Comparison of ENCODE assay signal across 18 cellular contexts in the genomic region with DNA sequence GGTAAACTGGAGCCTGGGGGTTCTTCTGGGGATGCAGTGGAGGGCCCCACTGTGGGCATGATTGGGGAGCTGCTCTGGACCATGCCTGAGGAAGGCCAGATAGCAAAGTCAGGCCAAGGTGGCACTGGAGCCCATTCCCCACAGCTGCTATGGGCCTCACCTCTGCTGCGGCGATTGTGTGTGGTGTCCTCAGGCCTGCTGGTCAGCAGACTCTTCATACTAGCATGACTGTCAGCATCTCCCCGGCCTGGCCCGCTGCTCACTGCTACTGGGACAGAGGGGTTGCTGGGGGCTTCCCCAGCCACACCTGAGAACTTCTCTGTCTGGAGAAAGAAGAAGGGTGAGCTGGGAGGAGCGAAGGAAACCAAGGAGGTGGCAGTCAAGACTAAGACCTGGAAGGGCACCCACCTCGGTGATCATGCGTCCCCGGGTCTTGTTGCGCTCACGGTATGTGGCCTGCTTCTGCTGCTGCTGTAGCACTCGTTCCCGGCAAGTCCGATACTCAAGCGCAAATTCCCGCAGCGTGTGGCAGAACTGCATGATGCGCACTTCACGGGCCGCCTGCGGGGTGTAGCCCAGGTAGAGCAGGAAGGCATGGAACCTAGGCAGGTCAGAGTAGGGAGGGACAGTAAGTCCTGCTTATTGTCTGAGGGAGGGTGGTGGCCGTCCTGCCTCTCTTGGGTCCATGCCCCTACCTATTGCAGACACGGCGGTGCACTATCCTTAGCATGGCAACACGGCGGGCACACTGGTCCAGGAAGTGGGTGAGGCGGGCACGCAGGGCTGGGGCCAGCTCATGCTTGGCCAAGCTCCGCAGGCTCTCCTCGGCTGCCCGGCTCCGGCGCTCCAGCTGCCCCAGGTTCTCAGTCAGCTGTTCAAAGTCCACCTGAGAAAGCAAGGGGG. TPM values are rescaled to one million over a fixed set of nuclear protein-coding genes. Genes with fewer than 3 reads are reported as not detected.
DNase-seq lines count a peak whose midpoint lies in the region; ATAC-seq and TF ChIP-seq lines count a peak whose summit lies in the region.
"Had no signal": no experiment of that assay in that cellular context is flagged by ENCODE, and none has a peak within 500 bp of the region (broad histone marks: within the 10 kb centered on the region; RNA-seq: fewer than 3 reads in every experiment).

No MANE protein-coding gene starts in this region.

- no peaks in the 10 kb centered on the region for H3K9me3 ChIP-seq in psoas muscle
- H3K9me3 ChIP-seq: BLaER1 treated with 17β-estradiol and CSF1 and Interleukin-3, amounts not matched to agents 10 nM and 100 nM; gastroesophageal sphincter; neutrophil had no signal

- H3K4me3 Mint-ChIP-seq in activated naive CD4-positive, alpha-beta T cell treated with anti-CD3 and anti-CD28 coated beads for 36 hours = peak overlapping the region; percentile 28
- H3K4me3 Mint-ChIP-seq: activated CD4-positive, alpha-beta T cell treated with anti-CD3 and anti-CD28 coated beads, Interleukin-2, amount 10 ng/mL, durations not matched to agents 24 days and 14 days had no signal

- intact Hi-C loops in activated naive CD4-positive, alpha-beta T cell treated with anti-CD3 and anti-CD28 coated beads for 36 hours (cut with micrococcal nuclease) = no loop called here
- intact Hi-C loops in psoas muscle (cut with DNase I) = loop anchor here in 1 of 2 donors (5.0 kb wide), 1 partner anchor 38 kb away; the partner anchor contains the start of genes E2F4 and EXOC3L1

- H3K9me3 Mint-ChIP-seq in activated naive CD4-positive, alpha-beta T cell treated with anti-CD3 and anti-CD28 coated beads for 36 hours = no peaks in the 10 kb centered on the region
- H3K9me3 Mint-ChIP-seq in activated naive CD4-positive, alpha-beta T cell treated with anti-CD3 and anti-CD28 coated beads, Interleukin-2, amount 50 U/mL, for 72 hours = no peaks in the 10 kb centered on the region
- H3K9me3 Mint-ChIP-seq: activated CD4-positive, alpha-beta T cell treated with anti-CD3 and anti-CD28 coated beads, Interleukin-2, amount 10 ng/mL, durations not matched to agents 24 days and 14 days had no signal

- CTCF ChIA-PET in activated naive CD4-positive, alpha-beta T cell treated with anti-CD3 and anti-CD28 coated beads for 36 hours (lab: Charles Lee) = no interaction called here

- H3K4me1 Mint-ChIP-seq in activated naive CD4-positive, alpha-beta T cell treated with anti-CD3 and anti-CD28 coated beads for 36 hours (ENCODE audit: low read depth) = peaks cover 30% of the 10 kb centered on the region

- no peak for TF ChIP-seq CTCF in psoas muscle (IDR thresholded peaks at IDR 0.05)

- H3K27me3 Mint-ChIP-seq in activated naive CD4-positive, alpha-beta T cell treated with anti-CD3 and anti-CD28 coated beads for 36 hours (ENCODE audit: low read depth) = no peaks in the 10 kb centered on the region
- H3K27me3 Mint-ChIP-seq: activated CD4-positive, alpha-beta T cell treated with anti-CD3 and anti-CD28 coated beads, Interleukin-2, amount 10 ng/mL, durations not matched to agents 24 days and 14 days had no signal

- peaks cover 16% of the 10 kb centered on the region for H3K4me1 ChIP-seq in psoas muscle

- no peak for ATAC-seq in activated naive CD4-positive, alpha-beta T cell treated with anti-CD3 and anti-CD28 coated beads, Interleukin-2, amount 50 U/mL, for 72 hours
- ATAC-seq in psoas muscle (no peak), HG02884 (IDR thresholded peaks at IDR 0.05; ENCODE audit: unreplicated experiment) (no peak)
- ATAC-seq: gastroesophageal sphincter had no signal

- peak overlapping the region; percentile 33 for H3K27ac ChIP-seq in psoas muscle
- H3K27ac ChIP-seq: BLaER1 treated with 17β-estradiol and CSF1 and Interleukin-3, amounts not matched to agents 10 nM and 100 nM; dorsolateral prefrontal cortex; gastroesophageal sphincter; neutrophil had no signal

- H3K27ac Mint-ChIP-seq in activated naive CD4-positive, alpha-beta T cell treated with anti-CD3 and anti-CD28 coated beads for 36 hours = no peak overlapping the region
- peak overlapping the region; percentile 57 to 81 for H3K27ac Mint-ChIP-seq in activated naive CD4-positive, alpha-beta T cell treated with anti-CD3 and anti-CD28 coated beads, Interleukin-2, amount 50 U/mL, for 72 hours
- H3K27ac Mint-ChIP-seq: activated CD4-positive, alpha-beta T cell treated with anti-CD3 and anti-CD28 coated beads, Interleukin-2, amount 10 ng/mL, durations not matched to agents 24 days and 14 days had no signal

- H3K36me3 Mint-ChIP-seq in activated naive CD4-positive, alpha-beta T cell treated with anti-CD3 and anti-CD28 coated beads for 36 hours (ENCODE audit: low read depth) = peaks cover 31% of the 10 kb centered on the region
- H3K36me3 Mint-ChIP-seq in activated naive CD4-positive, alpha-beta T cell treated with anti-CD3 and anti-CD28 coated beads, Interleukin-2, amount 50 U/mL, for 72 hours = peaks cover 14 to 37% of the 10 kb centered on the region in 2 donors

- H3K4me3 ChIP-seq in psoas muscle = no peak overlapping the region
- H3K4me3 ChIP-seq: BLaER1 treated with 17β-estradiol and CSF1 and Interleukin-3, amounts not matched to agents 10 nM and 100 nM; dorsolateral prefrontal cortex; gastroesophageal sphincter had no signal

- 82 to 87% (median 86%) methylated on average over 32 of the region's 32 CpGs for WGBS in psoas muscle, 3 donors

- no peaks in the 10 kb centered on the region for H3K27me3 ChIP-seq in psoas muscle (ENCODE audit: insufficient read depth in 3 of 3, low read length in 2 of 3)
- H3K27me3 ChIP-seq: BLaER1 treated with 17β-estradiol and CSF1 and Interleukin-3, amounts not matched to agents 10 nM and 100 nM; dorsolateral prefrontal cortex; gastroesophageal sphincter; neutrophil had no signal

- DNase-seq in activated naive CD4-positive, alpha-beta T cell treated with anti-CD3 and anti-CD28 coated beads for 36 hours = no peak
- no peak for DNase-seq in activated naive CD4-positive, alpha-beta T cell (lab: John Stamatoyannopoulos, UW)
- DNase-seq in activated naive CD4-positive, alpha-beta T cell treated with anti-CD3 and anti-CD28 coated beads, Interleukin-2, amount 50 U/mL, for 72 hours (ENCODE audit: low spot score in 2 of 2) = no peak
- peak in 1 of 2 donors; percentile 53 for DNase-seq in psoas muscle
- DNase-seq in SKM-1 treated with dmso at 0.1 percent for 144 hours (lab: John Stamatoyannopoulos, UW; ENCODE audit: unreplicated experiment) = no peak
- DNase-seq: activated CD4-positive, alpha-beta T cell treated with anti-CD3 and anti-CD28 coated beads, Interleukin-2, amount 10 ng/mL, durations not matched to agents 24 days and 14 days; activated T-cell treated with anti-CD3 and anti-CD28 coated beads, Interleukin-2, amount 50 U/mL, for 1 hour; dorsolateral prefrontal cortex; Karpas-422; midbrain; NCI-H1092 treated with DMSO at 0.1 percent for 48 hours; NCI-H2081 treated with DMSO at 0.1 percent for 48 hours; NK-92 treated with Interleukin-12 subunit alpha and Interleukin-12 subunit beta, amount 100 ng/mL, for 24 hours; RPMI8226 had no signal

- peaks cover 6 to 73% of the 10 kb centered on the region in 2 donors for H3K36me3 ChIP-seq in psoas muscle (ENCODE audit: insufficient read depth in 1 of 2, low read depth in 1 of 2)

RNA-seq across cellular contexts. Expression of gene TMEM208, which starts 3.2 kb away (rescaled TPM):
- total RNA-seq in activated naive CD4-positive, alpha-beta T cell treated with anti-CD3 and anti-CD28 coated beads for 36 hours = 10 to 100 TPM; 24.6 to 29.4 TPM
- total RNA-seq in activated naive CD4-positive, alpha-beta T cell treated with anti-CD3 and anti-CD28 coated beads, Interleukin-2, amount 50 U/mL, for 72 hours = 10 to 100 TPM; 28.4 to 35.4 TPM
- 10 to 100 TPM; 10.1 to 32.7 (median 20.5) TPM for total RNA-seq in psoas muscle
- 100 to 1,000 TPM in 1 of 3 donors, 10 to 100 TPM in 2; 64.3 to 111 (median 91.9) TPM for polyA plus RNA-seq in psoas muscle

RNA-seq across cellular contexts. Expression of gene FHOD1, which starts 17.1 kb away (rescaled TPM):
- total RNA-seq in activated naive CD4-positive, alpha-beta T cell treated with anti-CD3 and anti-CD28 coated beads for 36 hours = 10 to 100 TPM; 70.7 to 73.7 TPM
- 100 to 1,000 TPM; 104 to 133 TPM for total RNA-seq in activated naive CD4-positive, alpha-beta T cell treated with anti-CD3 and anti-CD28 coated beads, Interleukin-2, amount 50 U/mL, for 72 hours
- 100 to 1,000 TPM in 3 of 4 donors, 10 to 100 TPM in 1; 61.5 to 154 (median 124) TPM for total RNA-seq in psoas muscle
- polyA plus RNA-seq in psoas muscle = 10 to 100 TPM; 16.9 to 48.7 (median 27.2) TPM

RNA-seq across cellular contexts. Expression of gene SLC9A5, which starts 18.6 kb away (rescaled TPM):
- total RNA-seq in activated naive CD4-positive, alpha-beta T cell treated with anti-CD3 and anti-CD28 coated beads for 36 hours = 1 to 10 TPM; 5.2 TPM
- total RNA-seq in activated naive CD4-positive, alpha-beta T cell treated with anti-CD3 and anti-CD28 coated beads, Interleukin-2, amount 50 U/mL, for 72 hours = 10 to 100 TPM in 1 of 2 donors, 1 to 10 TPM in 1; 8.3 to 13.6 TPM
- 1 to 10 TPM in 3 of 4 donors, under 1 TPM in 1; 0.59 to 1.7 (median 1.4) TPM for total RNA-seq in psoas muscle
- polyA plus RNA-seq in psoas muscle = 1 to 10 TPM in 1 of 3 donors, under 1 TPM in 2; 0.52 to 1.1 (median 0.91) TPM

RNA-seq across cellular contexts. Expression of gene ELMO3, which starts 31.2 kb away (rescaled TPM):
- 1 to 10 TPM; 3.8 to 4.4 TPM for total RNA-seq in activated naive CD4-positive, alpha-beta T cell treated with anti-CD3 and anti-CD28 coated beads for 36 hours
- 1 to 10 TPM; 4.0 to 7.0 TPM for total RNA-seq in activated naive CD4-positive, alpha-beta T cell treated with anti-CD3 and anti-CD28 coated beads, Interleukin-2, amount 50 U/mL, for 72 hours
- under 1 TPM; 0.26 to 0.79 (median 0.42) TPM for total RNA-seq in psoas muscle
- polyA plus RNA-seq in psoas muscle = under 1 TPM; 0.35 to 0.82 (median 0.53) TPM

RNA-seq across cellular contexts. Expression of gene E2F4, which starts 38.2 kb away (rescaled TPM):
- total RNA-seq in activated naive CD4-positive, alpha-beta T cell treated with anti-CD3 and anti-CD28 coated beads for 36 hours = 10 to 100 TPM; 65.1 to 66.5 TPM
- total RNA-seq in activated naive CD4-positive, alpha-beta T cell treated with anti-CD3 and anti-CD28 coated beads, Interleukin-2, amount 50 U/mL, for 72 hours = 100 to 1,000 TPM in 1 of 2 donors, 10 to 100 TPM in 1; 71.7 to 104 TPM
- total RNA-seq in psoas muscle = 10 to 100 TPM; 22.6 to 56.2 (median 45.9) TPM
- polyA plus RNA-seq in psoas muscle = 100 to 1,000 TPM in 1 of 3 donors, 10 to 100 TPM in 2; 45.0 to 106 (median 67.3) TPM
